Comparison of ENCODE assay signal across 21 cellular contexts in the genomic region with DNA sequence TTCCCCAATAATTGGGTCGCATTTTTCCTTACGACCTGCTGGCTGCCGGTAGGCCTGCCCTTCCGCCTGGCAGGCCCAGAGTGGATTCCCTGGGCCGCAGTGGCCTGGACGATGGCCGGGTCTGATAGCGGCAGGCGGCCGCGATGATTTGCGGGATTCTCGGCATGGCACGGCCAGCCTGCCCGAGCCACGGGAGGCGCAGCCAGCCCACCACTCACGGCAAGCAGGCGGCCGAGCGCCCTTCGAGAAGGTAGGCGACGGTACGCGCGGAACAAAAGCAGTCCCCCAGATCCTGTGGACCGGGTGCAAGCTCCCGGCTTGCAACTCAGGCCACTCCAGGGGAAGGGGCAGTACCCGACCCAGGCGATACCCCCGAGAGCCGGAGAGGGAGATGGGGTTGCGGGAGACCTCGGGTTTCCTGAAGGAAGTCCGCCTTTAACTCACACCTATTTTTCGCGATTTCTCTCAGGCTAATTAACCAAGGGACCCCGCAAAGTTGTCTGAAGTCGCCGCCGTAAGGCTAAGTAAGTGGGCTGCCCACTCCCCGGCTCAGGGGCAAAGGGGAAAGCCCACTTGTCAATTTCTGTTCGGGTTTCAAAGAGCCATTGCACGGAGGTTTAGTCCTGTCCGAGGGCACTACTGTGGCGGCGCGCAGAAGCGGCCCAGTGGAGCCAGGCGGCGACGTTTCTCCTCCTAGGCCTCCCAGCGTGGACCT. TPM values are rescaled to one million over a fixed set of nuclear protein-coding genes. Genes with fewer than 3 reads are reported as not detected.
A peak's percentile ranks its signal among the peaks of the same experiment; 100 is the strongest.
DNase-seq lines count a peak whose midpoint lies in the region; ATAC-seq, FAIRE-seq and TF ChIP-seq lines count a peak whose summit lies in the region.
"Had no signal": no experiment of that assay in that cellular context is flagged by ENCODE, and none has a peak within 500 bp of the region (broad histone marks: within the 10 kb centered on the region; RNA-seq: fewer than 3 reads in every experiment).

No MANE protein-coding gene starts in this region.

- H3K4me2 ChIP-seq in hepatocyte = no peak overlapping the region
- no peak overlapping the region for H3K4me2 ChIP-seq in neural cell (ENCODE audit: low read length)

- peak overlapping the region; percentile 65 for H3K27ac Mint-ChIP-seq in T-helper 17 cell

- H3K4me3 Mint-ChIP-seq in T-helper 17 cell = peak overlapping the region; percentile 74

- no peak overlapping the region for H3K9ac ChIP-seq in neural cell (ENCODE audit: low read length)

- H3K79me2 ChIP-seq in hepatocyte = no peaks in the 10 kb centered on the region
- no peaks in the 10 kb centered on the region for H3K79me2 ChIP-seq in neural cell (replicated peaks; ENCODE audit: insufficient read depth, low read length)

- H4K20me1 ChIP-seq in hepatocyte (ENCODE audit: insufficient read depth, poor library complexity, severe bottlenecking) (no peaks in the 10 kb centered on the region), neural cell (ENCODE audit: insufficient read depth) (no peaks in the 10 kb centered on the region)

- no peak overlapping the region for H3K27ac ChIP-seq in hepatocyte
- H3K27ac ChIP-seq in neural cell (ENCODE audit: low read length) = no peak overlapping the region
- H3K27ac ChIP-seq: heart right ventricle, left lung, skin epidermis, testis had no signal

- DNase-seq in ELF-1 (ENCODE audit: low read depth, low spot score) = peak; percentile 66
- DNase-seq in T-helper 17 cell = no peak
- DNase-seq in hepatocyte (ENCODE audit: low spot score) = no peak
- DNase-seq in stimulated activated CD4-positive, alpha-beta T cell treated with anti-CD3 and anti-CD28 coated beads, Interleukin-4, amount 100 ng/mL, for 1 hour = no peak
- DNase-seq in AG20443 (ENCODE audit: low spot score) = no peak
- DNase-seq in D721Med (ENCODE audit: insufficient read length, low spot score) = no peak
- no peak for DNase-seq in NCI-H446 treated with DMSO at 0.1 percent for 48 hours (lab: John Stamatoyannopoulos, UW)
- DNase-seq: AML-193; Caco-2; heart right ventricle; left lung; NCI-H1930; Right ventricle myocardium superior; stimulated activated CD4-positive, alpha-beta T cell treated with anti-CD3 and anti-CD28 coated beads, Interleukin-4, amount 100 ng/mL, for 4 hours; stimulated activated CD8-positive, alpha-beta memory T cell treated with anti-CD3 and anti-CD28 coated beads, Interleukin-4, amount 100 ng/mL, for 48 hours; testis had no signal

- WGBS in hepatocyte (ENCODE audit: low lambda C conversion rate, missing lambda C conversion rate) = 12% methylated on average over 53 of the region's 54 CpGs

- H3K27me3 ChIP-seq in hepatocyte (peaks cover 100% of the 10 kb centered on the region), neural cell (ENCODE audit: insufficient read depth, low read depth, low read length) (peaks cover 100% of the 10 kb centered on the region)

- TF ChIP-seq CTCF in hepatocyte (IDR thresholded peaks at IDR 0.05; ENCODE audit: poor library complexity) (no peak), neural cell (IDR thresholded peaks at IDR 0.05; ENCODE audit: poor library complexity, severe bottlenecking) (no peak), D721Med (IDR thresholded peaks at IDR 0.05; ENCODE audit: insufficient read depth, missing control alignments) (no peak)

- peak overlapping the region; percentile 49 for H2AFZ ChIP-seq in hepatocyte
- no peak overlapping the region for H2AFZ ChIP-seq in neural cell (ENCODE audit: low read depth, low read length)

- peaks cover 88% of the 10 kb centered on the region for H3K27me3 Mint-ChIP-seq in T-helper 17 cell

- H3K36me3 ChIP-seq in hepatocyte (replicated peaks; ENCODE audit: insufficient read depth, low read depth) = no peaks in the 10 kb centered on the region
- no peaks in the 10 kb centered on the region for H3K36me3 ChIP-seq in neural cell (ENCODE audit: insufficient read depth, low read length)
- H3K36me3 ChIP-seq: heart right ventricle, left lung had no signal

- H3K36me3 Mint-ChIP-seq in T-helper 17 cell (ENCODE audit: low read depth) = peaks cover 5% of the 10 kb centered on the region

- no peak overlapping the region for H3K4me3 ChIP-seq in hepatocyte
- H3K4me3 ChIP-seq in neural cell (ENCODE audit: low read length) = no peak overlapping the region
- H3K4me3 ChIP-seq: left lung, skin epidermis had no signal

- H3K4me1 Mint-ChIP-seq in T-helper 17 cell = peaks cover 23% of the 10 kb centered on the region

- ATAC-seq in T-helper 17 cell = no peak
- ATAC-seq: heart right ventricle, left lung had no signal

- H3K9me2 ChIP-seq in hepatocyte (replicated peaks; ENCODE audit: insufficient read depth) (no peaks in the 10 kb centered on the region), neural cell (ENCODE audit: insufficient read depth, low read length) (no peaks in the 10 kb centered on the region)

- FAIRE-seq in D721Med (lab: Jason Lieb, UNC) = no peak
- FAIRE-seq: G401.6, GM12891 had no signal

- no peak for TF ChIP-seq EP300 in neural cell (conservative IDR thresholded peaks at IDR 0.05; ENCODE audit: poor library complexity, severe bottlenecking)

- TF ChIP-seq RAD21 in neural cell (conservative IDR thresholded peaks at IDR 0.05) = no peak

- H3F3A ChIP-seq in neural cell (ENCODE audit: insufficient read depth, low read length, poor library complexity, severe bottlenecking) = no peaks in the 10 kb centered on the region

- H3K9me3 ChIP-seq in T-helper 17 cell (ENCODE audit: control insufficient read depth, low read length, poor library complexity, severe bottlenecking) (no peaks in the 10 kb centered on the region), hepatocyte (ENCODE audit: low read depth) (no peaks in the 10 kb centered on the region), neural cell (ENCODE audit: low read length) (no peaks in the 10 kb centered on the region)
- H3K9me3 ChIP-seq: Caco-2, heart right ventricle, left lung, testis had no signal

- H3K4me1 ChIP-seq in hepatocyte (ENCODE audit: insufficient read depth) = peaks cover 22% of the 10 kb centered on the region
- H3K4me1 ChIP-seq: Caco-2 had no signal

TF ChIP-seq in neural cell, 6 proteins besides CTCF, POLR2A, EP300 and RAD21:
- no peak for TF ChIP-seq MXI1 (conservative IDR thresholded peaks at IDR 0.05; ENCODE audit: poor library complexity, severe bottlenecking)
- no peak for TF ChIP-seq POLR2AphosphoS5 (IDR thresholded peaks at IDR 0.05)
- peak; percentile 97 for TF ChIP-seq EZH2 (IDR thresholded peaks at IDR 0.05; ENCODE audit: borderline replicate concordance, insufficient read depth, low read length, poor library complexity, severe bottlenecking)
- TF ChIP-seq TAF1 (IDR thresholded peaks at IDR 0.05; ENCODE audit: low read depth) = no peak
- TF ChIP-seq SMC3 (conservative IDR thresholded peaks at IDR 0.05; ENCODE audit: poor library complexity) = no peak
- TF ChIP-seq, protein P1, sequence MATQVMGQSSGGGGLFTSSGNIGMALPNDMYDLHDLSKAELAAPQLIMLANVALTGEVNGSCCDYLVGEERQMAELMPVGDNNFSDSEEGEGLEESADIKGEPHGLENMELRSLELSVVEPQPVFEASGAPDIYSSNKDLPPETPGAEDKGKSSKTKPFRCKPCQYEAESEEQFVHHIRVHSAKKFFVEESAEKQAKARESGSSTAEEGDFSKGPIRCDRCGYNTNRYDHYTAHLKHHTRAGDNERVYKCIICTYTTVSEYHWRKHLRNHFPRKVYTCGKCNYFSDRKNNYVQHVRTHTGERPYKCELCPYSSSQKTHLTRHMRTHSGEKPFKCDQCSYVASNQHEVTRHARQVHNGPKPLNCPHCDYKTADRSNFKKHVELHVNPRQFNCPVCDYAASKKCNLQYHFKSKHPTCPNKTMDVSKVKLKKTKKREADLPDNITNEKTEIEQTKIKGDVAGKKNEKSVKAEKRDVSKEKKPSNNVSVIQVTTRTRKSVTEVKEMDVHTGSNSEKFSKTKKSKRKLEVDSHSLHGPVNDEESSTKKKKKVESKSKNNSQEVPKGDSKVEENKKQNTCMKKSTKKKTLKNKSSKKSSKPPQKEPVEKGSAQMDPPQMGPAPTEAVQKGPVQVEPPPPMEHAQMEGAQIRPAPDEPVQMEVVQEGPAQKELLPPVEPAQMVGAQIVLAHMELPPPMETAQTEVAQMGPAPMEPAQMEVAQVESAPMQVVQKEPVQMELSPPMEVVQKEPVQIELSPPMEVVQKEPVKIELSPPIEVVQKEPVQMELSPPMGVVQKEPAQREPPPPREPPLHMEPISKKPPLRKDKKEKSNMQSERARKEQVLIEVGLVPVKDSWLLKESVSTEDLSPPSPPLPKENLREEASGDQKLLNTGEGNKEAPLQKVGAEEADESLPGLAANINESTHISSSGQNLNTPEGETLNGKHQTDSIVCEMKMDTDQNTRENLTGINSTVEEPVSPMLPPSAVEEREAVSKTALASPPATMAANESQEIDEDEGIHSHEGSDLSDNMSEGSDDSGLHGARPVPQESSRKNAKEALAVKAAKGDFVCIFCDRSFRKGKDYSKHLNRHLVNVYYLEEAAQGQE (IDR thresholded peaks at IDR 0.05; ENCODE audit: borderline replicate concordance) = no peak
TF ChIP-seq in neural cell: peak in this region for 1.

RNA-seq across cellular contexts. Expression of gene GSC, which starts 1.4 kb away (rescaled TPM):
- total RNA-seq in T-helper 17 cell (under 1 TPM; 0.52 to 0.60 TPM), hepatocyte (0.17 TPM in 1 of 2 replicates, not detected in the other)
- polyA plus RNA-seq in hepatocyte (0.30 TPM in 1 of 2 replicates, not detected in the other), neural cell (0.45 TPM in 1 of 2 replicates, not detected in the other)
- polyA minus RNA-seq in neural cell = not detected in 2 replicates
- total RNA-seq: Caco-2; left lung; T-helper 2 cell treated with Interferon-gamma antibody and Interleukin-4, amounts not matched to agents 100 ng/mL and 5 ng/mL, for 36 hours had no signal
